In genomic region chr18:56836173-56836572, GRCh38 we compare ENCODE assay signal across 15 cellular contexts.
DNase-seq lines count a peak whose midpoint lies in the region; ATAC-seq and TF ChIP-seq lines count a peak whose summit lies in the region.
"Had no signal": no experiment of that assay in that cellular context is flagged by ENCODE, and none has a peak within 500 bp of the region (broad histone marks: within the 10 kb centered on the region; RNA-seq: fewer than 3 reads in every experiment).

No MANE protein-coding gene starts in this region.

- H3K56ac ChIP-seq in IMR-90 (ENCODE audit: extremely low read depth, insufficient read depth, low read length), result no peak overlapping the region

- no peaks in the 10 kb centered on the region for H3F3A ChIP-seq in neural progenitor cell (ENCODE audit: low read depth)

- no peaks in the 10 kb centered on the region for H3K27me3 ChIP-seq in IMR-90 (ENCODE audit: control insufficient read depth, insufficient read depth, low read length)
- H3K27me3 ChIP-seq in neural progenitor cell, result no peaks in the 10 kb centered on the region
- H3K27me3 ChIP-seq: BLaER1 had no signal

- H3K27ac Mint-ChIP-seq in neural progenitor cell, result peak overlapping the region; percentile 54
- no peak overlapping the region for H3K27ac Mint-ChIP-seq in stimulated activated naive B cell treated with anti-CD40 and anti-IgM and Interleukin-4, amounts not matched to agents 10 μg/mL and 1 μg/mL and 100 μg/mL, for 72 hours
- H3K27ac Mint-ChIP-seq: CD4-positive, CD25-positive, alpha-beta regulatory T cell had no signal

- no peak for ATAC-seq in IMR-90 (ENCODE audit: low read depth)
- ATAC-seq in stimulated activated naive B cell treated with anti-CD40 and anti-IgM and Interleukin-4, amounts not matched to agents 10 μg/mL and 1 μg/mL and 100 μg/mL, for 72 hours (replicated peaks), result no peak

- dilution Hi-C loops in IMR-90 (cut with HindIII; ENCODE audit: low sequenced_read_pairs, unreplicated experiment), result no loop called here

- no peak overlapping the region for H4K91ac ChIP-seq in IMR-90 (ENCODE audit: insufficient read depth, low read depth, low read length)

- H3K79me2 ChIP-seq in neural progenitor cell (ENCODE audit: low read depth), result no peaks in the 10 kb centered on the region

- H3K27ac ChIP-seq in IMR-90 (ENCODE audit: insufficient read depth, low read length) (no peak overlapping the region), neural progenitor cell (no peak overlapping the region)
- H3K27ac ChIP-seq: BLaER1, HL-60 had no signal

- TF ChIP-seq RAD21 in IMR-90 (IDR thresholded peaks at IDR 0.05; ENCODE audit: low read length), result no peak

- H3K36me3 ChIP-seq in IMR-90 (ENCODE audit: control insufficient read depth, insufficient read depth, low read length) (0 out of 2 replicates have a peak, but pooled peaks cover 2% of the 10 kb centered on the region), neural progenitor cell (no peaks in the 10 kb centered on the region)
- H3K36me3 ChIP-seq: HAP-1 had no signal

- no peak for TF ChIP-seq POLR2A in IMR-90 (IDR thresholded peaks at IDR 0.05; ENCODE audit: low read depth, low read length)

- no peak overlapping the region for H3K14ac ChIP-seq in IMR-90 (replicated peaks; ENCODE audit: low read depth, low read length)

- CTCF ChIA-PET in IMR-90 (lab: Yijun Ruan, JAX), result interaction anchor here (1.2 kb wide), 1 partner anchor 10 kb away, joined by 3 read pairs; no protein-coding TSS in a partner anchor

- no peak overlapping the region for H4K5ac ChIP-seq in IMR-90 (ENCODE audit: low read depth, low read length)

- no peak overlapping the region for H3K23ac ChIP-seq in IMR-90 (ENCODE audit: low read depth, low read length)

- H3K4me3 Mint-ChIP-seq in neural progenitor cell, result no peak overlapping the region
- no peak overlapping the region for H3K4me3 Mint-ChIP-seq in stimulated activated naive B cell treated with anti-CD40 and anti-IgM and Interleukin-4, amounts not matched to agents 10 μg/mL and 1 μg/mL and 100 μg/mL, for 72 hours
- H3K4me3 Mint-ChIP-seq: CD4-positive, CD25-positive, alpha-beta regulatory T cell had no signal

- no peak overlapping the region for H3K4ac ChIP-seq in IMR-90 (ENCODE audit: low read depth, low read length)

- 0 out of 2 replicates have a peak overlapping the region, but pooled peaks have one; percentile 19 for H2BK120ac ChIP-seq in IMR-90 (ENCODE audit: low read depth, low read length)

- H3K4me1 ChIP-seq in IMR-90 (ENCODE audit: control insufficient read depth, insufficient read depth, low read length) (peaks cover 5% of the 10 kb centered on the region), neural progenitor cell (peaks cover 8% of the 10 kb centered on the region)
- H3K4me1 ChIP-seq: BLaER1 had no signal

- BruUV-seq in IMR-90 (replicated peaks; lab: Mats Ljungman, UMichigan), result no TSS peak

- H2AFZ ChIP-seq in IMR-90 (replicated peaks; ENCODE audit: low read length, poor library complexity), result no peak overlapping the region
- H2AFZ ChIP-seq in neural progenitor cell (replicated peaks), result no peak overlapping the region

- in situ Hi-C loops in IMR-90 (cut with MboI; ENCODE audit: low sequenced_read_pairs), result no loop called here

- H2BK20ac ChIP-seq in IMR-90 (ENCODE audit: low read depth, low read length), result no peak overlapping the region

- H2AK5ac ChIP-seq in IMR-90 (ENCODE audit: low read depth, low read length), result no peak overlapping the region

- TF ChIP-seq CTCF in IMR-90 (conservative IDR thresholded peaks at IDR 0.05; ENCODE audit: low read depth, low read length) (no peak), neural progenitor cell (IDR thresholded peaks at IDR 0.05) (no peak)

- H3K9me3 Mint-ChIP-seq in neural progenitor cell, result peaks cover under 1% of the 10 kb centered on the region
- H3K9me3 Mint-ChIP-seq in stimulated activated naive B cell treated with anti-CD40 and anti-IgM and Interleukin-4, amounts not matched to agents 10 μg/mL and 1 μg/mL and 100 μg/mL, for 72 hours, result no peaks in the 10 kb centered on the region

- H3K4me3 ChIP-seq in IMR-90 (ENCODE audit: insufficient read depth, low read depth, low read length), result no peak overlapping the region
- no peak overlapping the region for H3K4me3 ChIP-seq in neural progenitor cell
- H3K4me3 ChIP-seq: BLaER1, HAP-1 had no signal

- intact Hi-C loops in IMR-90 (cut with micrococcal nuclease), result no loop called here

- DNase-seq in ELF-1 (ENCODE audit: low read depth, low spot score), result peak; percentile 48
- no peak for DNase-seq in IMR-90
- peak; percentile 22 for DNase-seq in iPS-NIHi11 (ENCODE audit: low spot score)
- DNase-seq in neural progenitor cell (ENCODE audit: low spot score), result no peak
- DNase-seq in HuH-7 (ENCODE audit: low spot score), result no peak
- no peak for DNase-seq in C1 segment of cervical spinal cord (lab: John Stamatoyannopoulos, UW)
- no peak for DNase-seq in stimulated activated naive B cell treated with anti-CD40 and anti-IgM and Interleukin-4, amounts not matched to agents 10 μg/mL and 1 μg/mL and 100 μg/mL, for 72 hours
- DNase-seq: 8988T; AML-193; CD4-positive, CD25-positive, alpha-beta regulatory T cell; DMS53; GOT3 had no signal

- no peak overlapping the region for H3K18ac ChIP-seq in IMR-90 (ENCODE audit: low read depth, low read length)

- no peak overlapping the region for H3K4me2 ChIP-seq in IMR-90 (ENCODE audit: low read depth, low read length)
- no peak overlapping the region for H3K4me2 ChIP-seq in neural progenitor cell
- H3K4me2 ChIP-seq: BLaER1 had no signal

- H4K20me1 ChIP-seq in IMR-90 (ENCODE audit: insufficient read depth, low read length) (no peaks in the 10 kb centered on the region), neural progenitor cell (ENCODE audit: low read depth) (no peaks in the 10 kb centered on the region)
- H4K20me1 ChIP-seq: BLaER1 had no signal

- H2BK5ac ChIP-seq in IMR-90 (ENCODE audit: low read depth, low read length, poor library complexity, severe bottlenecking), result no peak overlapping the region

- peaks cover 0 to 4% of the 10 kb centered on the region in 2 experiments; a peak in 1 of 4 replicates for H3K79me1 ChIP-seq in IMR-90 (ENCODE audit: low read depth in 1 of 2, low read length in 2 of 2)

- H3K9ac ChIP-seq in IMR-90 (ENCODE audit: low read depth, low read length) (no peak overlapping the region), neural progenitor cell (no peak overlapping the region)
- H3K9ac ChIP-seq: BLaER1 had no signal

- POLR2A ChIA-PET in IMR-90 (lab: Charles Lee; ENCODE audit: unreplicated experiment), result no interaction called here

- H3K9me3 ChIP-seq in IMR-90 (ENCODE audit: control insufficient read depth, insufficient read depth, low read length) (no peaks in the 10 kb centered on the region), neural progenitor cell (ENCODE audit: low read depth) (no peaks in the 10 kb centered on the region)
- H3K9me3 ChIP-seq: BLaER1, HAP-1 had no signal

- H2BK15ac ChIP-seq in IMR-90 (ENCODE audit: low read depth, low read length), result no peak overlapping the region

- WGBS in IMR-90 (ENCODE audit: extremely low coverage in 2 of 2, insufficient read length in 1 of 2), 2 experiments, result no CpG with 5 or more reads among the region's 7 CpGs

- no peaks in the 10 kb centered on the region for H3K9me1 ChIP-seq in IMR-90 (ENCODE audit: insufficient read depth, low read length)

- peaks cover under 1% of the 10 kb centered on the region for H3K36me3 Mint-ChIP-seq in neural progenitor cell
- peaks cover 17 to 30% of the 10 kb centered on the region in 2 donors for H3K36me3 Mint-ChIP-seq in stimulated activated naive B cell treated with anti-CD40 and anti-IgM and Interleukin-4, amounts not matched to agents 10 μg/mL and 1 μg/mL and 100 μg/mL, for 72 hours

- no peaks in the 10 kb centered on the region for H3K27me3 Mint-ChIP-seq in neural progenitor cell (ENCODE audit: insufficient read depth, low read depth)
- no peaks in the 10 kb centered on the region for H3K27me3 Mint-ChIP-seq in stimulated activated naive B cell treated with anti-CD40 and anti-IgM and Interleukin-4, amounts not matched to agents 10 μg/mL and 1 μg/mL and 100 μg/mL, for 72 hours
- H3K27me3 Mint-ChIP-seq: CD4-positive, CD25-positive, alpha-beta regulatory T cell had no signal

- no peak overlapping the region for H4K8ac ChIP-seq in IMR-90 (ENCODE audit: low read depth in 2 of 2, low read length in 2 of 2)

- no peak overlapping the region for H2AK9ac ChIP-seq in IMR-90 (replicated peaks; ENCODE audit: low read depth, low read length, poor library complexity)

- peaks cover 6% of the 10 kb centered on the region for H3K4me1 Mint-ChIP-seq in neural progenitor cell
- peaks cover 0 to 2% of the 10 kb centered on the region in 2 donors for H3K4me1 Mint-ChIP-seq in stimulated activated naive B cell treated with anti-CD40 and anti-IgM and Interleukin-4, amounts not matched to agents 10 μg/mL and 1 μg/mL and 100 μg/mL, for 72 hours

TF ChIP-seq in IMR-90, 13 proteins besides CTCF, POLR2A, EP300 and RAD21:
- TF ChIP-seq MXI1 (IDR thresholded peaks at IDR 0.05; ENCODE audit: borderline replicate concordance, low read depth, low read length) (no peak), RFX5 (IDR thresholded peaks at IDR 0.05; ENCODE audit: low read depth, low read length) (no peak), MAFK (IDR thresholded peaks at IDR 0.05; ENCODE audit: low read depth, low read length) (no peak), BHLHE40 (IDR thresholded peaks at IDR 0.05; ENCODE audit: low read depth, low read length) (no peak), NFE2L2 (IDR thresholded peaks at IDR 0.05; ENCODE audit: low read depth, low read length) (no peak)
TF ChIP-seq in IMR-90: peak in this region for 0.

Comparison
In these comparisons a context has a peak if more than half of its experiments do, and no peak if none do; other contexts are left out.
1. DNase-seq: peak in ELF-1 (single experiment) and iPS-NIHi11 (single experiment); none in IMR-90 (single experiment), neural progenitor cell (single experiment), HuH-7 (single experiment), C1 segment of cervical spinal cord (0 of 14) and stimulated activated naive B cell treated with anti-CD40 and anti-IgM and Interleukin-4, amounts not matched to agents 10 μg/mL and 1 μg/mL and 100 μg/mL, for 72 hours (single experiment).